Comparison of ENCODE assay signal across 1 cellular context in the genomic region with DNA sequence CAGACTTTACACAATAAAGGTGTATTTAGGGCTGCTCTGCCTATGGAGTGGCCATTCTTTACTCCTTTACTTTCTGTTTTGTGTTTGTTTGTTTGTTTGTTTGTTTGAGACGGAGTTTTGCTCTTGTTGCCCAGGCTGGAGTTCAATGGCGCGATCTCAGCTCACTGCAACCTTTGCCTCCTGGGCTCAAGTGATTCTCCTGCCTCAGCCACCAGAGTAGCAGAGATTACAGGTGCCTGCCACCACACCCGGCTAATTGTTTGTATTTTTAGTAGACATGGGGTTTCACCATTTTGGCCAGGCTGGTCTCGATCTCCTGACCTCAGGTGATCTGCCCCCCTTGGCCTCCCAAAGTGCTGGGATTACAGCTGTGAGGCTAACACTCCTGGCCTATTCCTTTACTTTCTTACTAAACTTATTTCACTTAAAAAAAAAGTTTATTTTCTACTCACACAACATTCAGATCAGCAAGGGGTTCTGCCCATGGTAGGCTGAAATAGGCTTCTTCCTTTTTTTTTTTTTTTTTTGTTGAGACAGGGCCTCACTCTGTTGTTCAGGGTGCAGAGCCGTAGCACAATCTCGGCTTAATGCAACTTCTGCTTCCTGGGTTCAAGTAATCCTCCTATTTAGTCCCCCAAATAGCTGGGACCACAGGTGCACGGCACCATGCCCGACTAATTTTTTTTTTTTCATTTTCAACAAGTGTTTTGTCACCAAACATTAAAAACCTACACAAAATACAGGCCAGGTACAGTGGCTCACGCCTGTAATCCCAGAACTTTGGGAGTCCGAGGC.
TF ChIP-seq lines count a peak whose summit lies in the region.

No MANE protein-coding gene starts in this region.

TF ChIP-seq in GM12878, 131 proteins besides CTCF, POLR2A, EP300 and RAD21:
- TF ChIP-seq ZNF384 (IDR thresholded peaks at IDR 0.05; ENCODE audit: borderline replicate concordance, low read depth, low read length) (peak; percentile 55; the same call in 1 of the 2 replicates), BHLHE40 (IDR thresholded peaks at IDR 0.05; ENCODE audit: borderline replicate concordance in 1 of 2, low read depth in 2 of 2, low read length in 1 of 2) (peak in 1 of 2 experiments; percentile 31; a peak in 1 of 4 replicates)
TF ChIP-seq in GM12878: peak in this region for 2; not testable (repeated sequence) for 129.
